Comparison of ENCODE assay signal across 10 cellular contexts in genomic region chr18:55500316-55501086, GRCh38.
DNase-seq lines count a peak whose midpoint lies in the region; ATAC-seq and TF ChIP-seq lines count a peak whose summit lies in the region.
"Had no signal": no experiment of that assay in that cellular context is flagged by ENCODE, and none has a peak within 500 bp of the region (broad histone marks: within the 10 kb centered on the region; RNA-seq: fewer than 3 reads in every experiment).

No MANE protein-coding gene starts in this region.

- H3K27ac ChIP-seq in muscle layer of duodenum (ENCODE audit: low read length): peak overlapping the region; percentile 35

- no peak for TF ChIP-seq CTCF in endothelial cell (IDR thresholded peaks at IDR 0.05; ENCODE audit: unreplicated experiment)

- no peaks in the 10 kb centered on the region for H3K4me1 ChIP-seq in muscle layer of duodenum (ENCODE audit: control insufficient read depth in 1 of 2, insufficient read depth in 2 of 2, low read length in 2 of 2)

- peaks cover 3% of the 10 kb centered on the region for H3K36me3 Mint-ChIP-seq in endothelial cell (ENCODE audit: low read depth, unreplicated experiment)

- H3K9me3 Mint-ChIP-seq in endothelial cell (ENCODE audit: unreplicated experiment): no peaks in the 10 kb centered on the region

- H3K36me3 ChIP-seq in MG63 (no peaks in the 10 kb centered on the region), muscle layer of duodenum (ENCODE audit: control insufficient read depth in 1 of 2, insufficient read depth in 2 of 2, low read length in 2 of 2) (no peaks in the 10 kb centered on the region)

- H3K4me1 Mint-ChIP-seq in endothelial cell (ENCODE audit: unreplicated experiment): peaks cover 65% of the 10 kb centered on the region

- H3K9me3 ChIP-seq in MG63 (no peaks in the 10 kb centered on the region), muscle layer of duodenum (ENCODE audit: control insufficient read depth in 1 of 2, low read length in 2 of 2) (no peaks in the 10 kb centered on the region)
- H3K9me3 ChIP-seq: Caco-2 had no signal

- peak overlapping the region; percentile 100 for H3K27ac Mint-ChIP-seq in endothelial cell (ENCODE audit: unreplicated experiment)

- no peak for ATAC-seq in GM18873 (IDR thresholded peaks at IDR 0.05; ENCODE audit: low FRiP score, unreplicated experiment)

- DNase-seq in AG08395 (ENCODE audit: low spot score): peak; percentile 69
- DNase-seq in MG63: no peak
- DNase-seq in endothelial cell (ENCODE audit: low spot score): no peak
- no peak for DNase-seq in NCI-H1417 treated with DMSO at 0.1 percent for 48 hours (lab: John Stamatoyannopoulos, UW)
- DNase-seq in GF-D8 (lab: John Stamatoyannopoulos, UW): no peak
- no peak for DNase-seq in activated T-cell treated with anti-CD3 and anti-CD28 coated beads, Interleukin-2, amount 50 U/mL, for 1 hour
- DNase-seq: Caco-2, KG1 had no signal

- no peak overlapping the region for H3K4me3 Mint-ChIP-seq in endothelial cell (ENCODE audit: unreplicated experiment)

- H3K4me3 ChIP-seq in MG63: peak overlapping the region; percentile 5; the same call in 1 of the 2 replicates
- H3K4me3 ChIP-seq in muscle layer of duodenum (ENCODE audit: low read depth in 1 of 2, low read length in 2 of 2): no peak overlapping the region

- H3K27me3 ChIP-seq in MG63 (no peaks in the 10 kb centered on the region), muscle layer of duodenum (ENCODE audit: low read depth, low read length) (no peaks in the 10 kb centered on the region)

- peaks cover 6% of the 10 kb centered on the region for H3K27me3 Mint-ChIP-seq in endothelial cell (ENCODE audit: unreplicated experiment)
